ENCODE assay signal across 8 cellular contexts in the genomic region with DNA sequence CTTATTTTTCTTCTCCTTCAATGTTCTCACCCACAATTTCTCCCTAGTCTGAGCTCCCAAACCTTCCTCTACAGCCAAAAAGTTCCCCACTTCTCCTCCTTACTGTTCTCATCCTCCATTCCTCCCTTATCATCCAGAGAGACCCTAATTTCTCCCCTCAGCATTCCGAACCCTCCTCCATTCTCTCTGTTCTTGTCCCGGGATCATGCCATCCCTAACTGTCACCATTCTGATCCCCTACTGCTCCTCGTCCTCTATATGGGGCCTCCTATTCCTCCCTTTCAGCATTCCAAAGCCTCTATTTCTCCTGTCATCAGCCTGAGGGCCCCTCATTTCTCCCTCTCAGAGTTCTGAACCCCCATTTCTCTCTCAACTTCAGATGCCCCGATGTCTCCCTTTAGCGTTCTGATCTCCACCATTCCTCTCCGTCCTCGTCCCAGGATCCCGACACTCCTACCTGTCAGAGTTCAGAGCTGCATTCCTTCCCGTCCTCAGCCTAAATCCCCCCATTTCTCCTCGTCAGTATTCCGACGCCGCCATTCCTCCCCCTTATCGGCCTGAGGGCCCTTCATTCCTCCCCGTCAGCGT. TPM values are rescaled to one million over a fixed set of nuclear protein-coding genes. Genes with fewer than 3 reads are reported as not detected.
DNase-seq lines count a peak whose midpoint lies in the region; ATAC-seq, FAIRE-seq and TF ChIP-seq lines count a peak whose summit lies in the region.

No MANE protein-coding gene starts in this region.

- 1 to 2% methylated on average over 16 of the region's 16 CpGs for WGBS in esophagus, 2 donors

- H3K36me3 ChIP-seq in DND-41 (ENCODE audit: insufficient read depth, low read length) (peaks cover 83% of the 10 kb centered on the region), esophagus (ENCODE audit: control insufficient read depth in 2 of 2, insufficient read depth in 2 of 2, low read length in 1 of 2) (peaks cover 23 to 46% of the 10 kb centered on the region in 2 donors), parathyroid adenoma (ENCODE audit: control insufficient read depth, insufficient read depth, low read length) (no peaks in the 10 kb centered on the region)

- ATAC-seq in DND-41 (ENCODE audit: insufficient read depth, low read depth) = no peak

- POLR2A ChIA-PET in RWPE1 (lab: Yijun Ruan, JAX; ENCODE audit: low non-redundant PET) = no interaction called here

- H4K20me1 ChIP-seq in DND-41 (ENCODE audit: insufficient read depth, low read length) = peaks cover 12% of the 10 kb centered on the region; the same call in 1 of the 2 replicates

- H3K79me2 ChIP-seq in DND-41 (ENCODE audit: insufficient read depth, low read length) (peaks cover 50% of the 10 kb centered on the region), parathyroid adenoma (peaks cover 16% of the 10 kb centered on the region)

- H3K4me1 ChIP-seq in DND-41 (ENCODE audit: insufficient read depth, low read length) = peaks cover 49% of the 10 kb centered on the region
- H3K4me1 ChIP-seq in esophagus (ENCODE audit: control insufficient read depth in 2 of 2, insufficient read depth in 2 of 2, low read length in 1 of 2) = peaks cover 4 to 17% of the 10 kb centered on the region in 2 donors
- peaks cover 13% of the 10 kb centered on the region for H3K4me1 ChIP-seq in parathyroid adenoma

- H3K9ac ChIP-seq in DND-41 (ENCODE audit: low read depth, low read length) (peak overlapping the region; percentile 66), parathyroid adenoma (peak overlapping the region; percentile 73)

- H3K9me3 ChIP-seq in DND-41 (ENCODE audit: insufficient read depth, low read length, severe bottlenecking) (no peaks in the 10 kb centered on the region), esophagus (ENCODE audit: control insufficient read depth in 2 of 2, insufficient read depth in 1 of 2, low read depth in 1 of 2, low read length in 1 of 2) (no peaks in the 10 kb centered on the region), parathyroid adenoma (ENCODE audit: control insufficient read depth, low read length) (no peaks in the 10 kb centered on the region)

- TF ChIP-seq CTCF in DND-41 (IDR thresholded peaks at IDR 0.05; ENCODE audit: borderline replicate concordance, extremely low read depth, low read length, poor library complexity, severe bottlenecking) (no peak), RWPE1 (conservative IDR thresholded peaks at IDR 0.05; ENCODE audit: low read depth) (no peak), parathyroid adenoma (IDR thresholded peaks at IDR 0.05) (no peak)

- H2AFZ ChIP-seq in DND-41 (ENCODE audit: low read depth, low read length) = peak overlapping the region; percentile 89
- peak overlapping the region; percentile 95 for H2AFZ ChIP-seq in parathyroid adenoma

- CTCF ChIA-PET in RWPE1 (lab: Yijun Ruan, JAX) = no interaction called here

- H3K27ac ChIP-seq in DND-41 (ENCODE audit: low read length) = peak overlapping the region; percentile 85
- H3K27ac ChIP-seq in RWPE1 = peak overlapping the region; percentile 91
- H3K27ac ChIP-seq in esophagus (ENCODE audit: low read depth in 2 of 2, low read length in 1 of 2) = peak overlapping the region; percentile 98
- H3K27ac ChIP-seq in parathyroid adenoma = peak overlapping the region; percentile 88

- peak overlapping the region; percentile 88 for H3K4me2 ChIP-seq in DND-41 (ENCODE audit: insufficient read depth, low read length)
- H3K4me2 ChIP-seq in parathyroid adenoma (ENCODE audit: low read length) = peak overlapping the region; percentile 99

- peak overlapping the region; percentile 64 to 90 for H3K4me3 ChIP-seq in DND-41 (ENCODE audit: low read depth in 1 of 2, low read length in 2 of 2)
- peak overlapping the region; percentile 93 to 94 for H3K4me3 ChIP-seq in esophagus (ENCODE audit: low read depth in 1 of 2, low read length in 2 of 2)
- H3K4me3 ChIP-seq in parathyroid adenoma (ENCODE audit: low read depth, low read length) = peak overlapping the region; percentile 96

- no peaks in the 10 kb centered on the region for H3K27me3 ChIP-seq in DND-41 (ENCODE audit: insufficient read depth, low read length, poor library complexity)
- H3K27me3 ChIP-seq in esophagus (ENCODE audit: control insufficient read depth in 1 of 2, insufficient read depth in 2 of 2, low read length in 2 of 2) = no peaks in the 10 kb centered on the region
- H3K27me3 ChIP-seq in parathyroid adenoma (ENCODE audit: control insufficient read depth, insufficient read depth, low read length) = no peaks in the 10 kb centered on the region

- no peak for DNase-seq in DND-41
- no peak for DNase-seq in RWPE1 (ENCODE audit: low spot score)
- no peak for DNase-seq in NCI-H2196 (lab: John Stamatoyannopoulos, UW; ENCODE audit: unreplicated experiment)
- no peak for DNase-seq in pons (ENCODE audit: low spot score)
- DNase-seq in NOMO-1 treated with dmso at 0.1 percent for 144 hours (lab: John Stamatoyannopoulos, UW; ENCODE audit: unreplicated experiment) = no peak
- no peak for DNase-seq in RCC 7860 (ENCODE audit: low spot score)

- no peak for FAIRE-seq in RCC 7860 (lab: Jason Lieb, UNC)

RNA-seq across cellular contexts. Expression of a gene that starts 0.5 kb away (rescaled TPM):
- 10 to 100 TPM; 32.5 to 34.8 TPM for polyA plus RNA-seq in esophagus

RNA-seq across cellular contexts. Expression of a gene that starts 6.7 kb away (rescaled TPM):
- 10 to 100 TPM; 51.1 to 81.5 TPM for polyA plus RNA-seq in esophagus

RNA-seq across cellular contexts. Expression of a gene that starts 14.5 kb away (rescaled TPM):
- under 1 TPM; 0.13 to 0.33 TPM for polyA plus RNA-seq in esophagus
